In genomic region chr2:46362667-46363012, GRCh38 we compare ENCODE assay signal across 24 cellular contexts.
DNase-seq lines count a peak whose midpoint lies in the region; ATAC-seq and TF ChIP-seq lines count a peak whose summit lies in the region.
"Had no signal": no experiment of that assay in that cellular context is flagged by ENCODE, and none has a peak within 500 bp of the region (broad histone marks: within the 10 kb centered on the region; RNA-seq: fewer than 3 reads in every experiment).

No MANE protein-coding gene starts in this region.

- H3K4me2 ChIP-seq in osteoblast (ENCODE audit: insufficient read depth, low read length), result no peak overlapping the region
- H3K4me2 ChIP-seq: neural progenitor cell had no signal

- intact Hi-C loops in activated CD8-positive, alpha-beta T cell treated with anti-CD3 and anti-CD28 coated beads for 36 hours (cut with micrococcal nuclease), result no loop called here

- no peak overlapping the region for H3K27ac ChIP-seq in osteoblast (ENCODE audit: low read depth, low read length)
- H3K27ac ChIP-seq: cardiac muscle cell, esophagus squamous epithelium, neural progenitor cell had no signal

- no peaks in the 10 kb centered on the region for H3K9me3 Mint-ChIP-seq in activated CD8-positive, alpha-beta T cell treated with anti-CD3 and anti-CD28 coated beads, Interleukin-2, amount 10 ng/mL, durations not matched to agents 7 days and 5 days (ENCODE audit: insufficient read depth)
- H3K9me3 Mint-ChIP-seq in activated CD8-positive, alpha-beta T cell treated with anti-CD3 and anti-CD28 coated beads for 36 hours, result no peaks in the 10 kb centered on the region

- no peak for DNase-seq in activated CD8-positive, alpha-beta T cell treated with anti-CD3 and anti-CD28 coated beads, Interleukin-2, amount 10 ng/mL, durations not matched to agents 7 days and 5 days
- no peak for DNase-seq in activated CD8-positive, alpha-beta T cell treated with anti-CD3 and anti-CD28 coated beads for 36 hours
- DNase-seq in EH (ENCODE audit: low read depth), result peak; percentile 47
- peak; percentile 19 for DNase-seq in amniotic epithelial cell (ENCODE audit: low read depth)
- DNase-seq in osteoblast (ENCODE audit: insufficient read length, low spot score, missing footprints), result peak; percentile 69
- no peak for DNase-seq in stimulated activated CD4-positive, alpha-beta T cell treated with anti-CD3 and anti-CD28 coated beads, Interleukin-2, amount 100 ng/mL, for 24 hours
- DNase-seq in GM19240 (ENCODE audit: insufficient read length, low spot score), result no peak
- DNase-seq: activated naive CD4-positive, alpha-beta T cell; DMS79 treated with DMSO at 0.1 percent for 48 hours; endodermal cell; esophagus squamous epithelium; hypothalamus; NCI-H1092 treated with DMSO at 0.1 percent for 48 hours; NCI-H2029 treated with DMSO at 0.1 percent for 48 hours; stimulated activated CD4-positive, alpha-beta T cell treated with anti-CD3 and anti-CD28 coated beads, Interleukin-15, amount 100 ng/mL, for 24 hours had no signal

- H3K27me3 Mint-ChIP-seq in activated CD8-positive, alpha-beta T cell treated with anti-CD3 and anti-CD28 coated beads, Interleukin-2, amount 10 ng/mL, durations not matched to agents 7 days and 5 days (ENCODE audit: low read depth), result no peaks in the 10 kb centered on the region
- no peaks in the 10 kb centered on the region for H3K27me3 Mint-ChIP-seq in activated CD8-positive, alpha-beta T cell treated with anti-CD3 and anti-CD28 coated beads for 36 hours

- no peak overlapping the region for H3K4me3 ChIP-seq in osteoblast (ENCODE audit: insufficient read depth, low read length)
- H3K4me3 ChIP-seq: cardiac muscle cell, coronary artery, esophagus squamous epithelium, gastroesophageal sphincter, lung, neural progenitor cell had no signal

- peaks cover 15% of the 10 kb centered on the region for H3K4me1 ChIP-seq in osteoblast (ENCODE audit: insufficient read depth, low read length)
- H3K4me1 ChIP-seq: neural progenitor cell had no signal

- no peaks in the 10 kb centered on the region for H3K9me3 ChIP-seq in osteoblast (ENCODE audit: low read depth, low read length)
- H3K9me3 ChIP-seq: esophagus squamous epithelium, gastroesophageal sphincter had no signal

- no peak overlapping the region for H3K4me3 Mint-ChIP-seq in activated CD8-positive, alpha-beta T cell treated with anti-CD3 and anti-CD28 coated beads, Interleukin-2, amount 10 ng/mL, durations not matched to agents 7 days and 5 days
- no peak overlapping the region for H3K4me3 Mint-ChIP-seq in activated CD8-positive, alpha-beta T cell treated with anti-CD3 and anti-CD28 coated beads for 36 hours
- H3K4me3 Mint-ChIP-seq: endodermal cell, neural progenitor cell had no signal

- CTCF ChIA-PET in activated CD8-positive, alpha-beta T cell treated with anti-CD3 and anti-CD28 coated beads, Interleukin-2, amount 10 ng/mL, durations not matched to agents 7 days and 5 days (lab: Charles Lee), result interaction anchor here (0.9 to 3.4 kb wide), 10 partner anchors 8 to 370 kb away, joined by 3 to 39 read pairs (median 4); no protein-coding TSS in a partner anchor
- CTCF ChIA-PET in activated CD8-positive, alpha-beta T cell treated with anti-CD3 and anti-CD28 coated beads for 36 hours (lab: Charles Lee), result interaction anchor here (1.1 to 3.3 kb wide), 6 partner anchors 35 to 369 kb away, joined by 3 to 19 read pairs (median 6); no protein-coding TSS in a partner anchor

- H3K27me3 ChIP-seq in osteoblast (ENCODE audit: insufficient read depth, low read length), result no peaks in the 10 kb centered on the region
- H3K27me3 ChIP-seq: esophagus squamous epithelium, gastroesophageal sphincter, neural progenitor cell had no signal

- H3K27ac Mint-ChIP-seq in activated CD8-positive, alpha-beta T cell treated with anti-CD3 and anti-CD28 coated beads, Interleukin-2, amount 10 ng/mL, durations not matched to agents 7 days and 5 days, result peak overlapping the region; percentile 37
- no peak overlapping the region for H3K27ac Mint-ChIP-seq in activated CD8-positive, alpha-beta T cell treated with anti-CD3 and anti-CD28 coated beads for 36 hours
- H3K27ac Mint-ChIP-seq: endodermal cell, neural progenitor cell, progenitor cell of endocrine pancreas had no signal

- peaks cover 59% of the 10 kb centered on the region for H3K36me3 ChIP-seq in osteoblast (ENCODE audit: insufficient read depth, low read length)
- H3K36me3 ChIP-seq: cardiac muscle cell, neural progenitor cell had no signal

- ATAC-seq in activated CD8-positive, alpha-beta T cell treated with anti-CD3 and anti-CD28 coated beads, Interleukin-2, amount 10 ng/mL, durations not matched to agents 7 days and 5 days, result no peak
- no peak for ATAC-seq in activated CD8-positive, alpha-beta T cell treated with anti-CD3 and anti-CD28 coated beads for 36 hours
- ATAC-seq in HG03460 (IDR thresholded peaks at IDR 0.05; ENCODE audit: unreplicated experiment), result no peak
- ATAC-seq: HCT116, sciatic nerve had no signal

- peaks cover 53% of the 10 kb centered on the region for H3K4me1 Mint-ChIP-seq in activated CD8-positive, alpha-beta T cell treated with anti-CD3 and anti-CD28 coated beads, Interleukin-2, amount 10 ng/mL, durations not matched to agents 7 days and 5 days (ENCODE audit: low read depth)
- H3K4me1 Mint-ChIP-seq in activated CD8-positive, alpha-beta T cell treated with anti-CD3 and anti-CD28 coated beads for 36 hours (ENCODE audit: low read depth), result peaks cover 26% of the 10 kb centered on the region
- H3K4me1 Mint-ChIP-seq: neural progenitor cell had no signal

- no peak for TF ChIP-seq CTCF in activated CD8-positive, alpha-beta T cell treated with anti-CD3 and anti-CD28 coated beads for 36 hours (IDR thresholded peaks at IDR 0.05)
- TF ChIP-seq CTCF in osteoblast (IDR thresholded peaks at IDR 0.05; ENCODE audit: extremely low read depth, low read depth, low read length), result no peak

- H3K79me2 ChIP-seq in osteoblast (ENCODE audit: insufficient read depth, low read length), result peaks cover 16% of the 10 kb centered on the region

- no peak overlapping the region for H2AFZ ChIP-seq in osteoblast (ENCODE audit: low read length)
- H2AFZ ChIP-seq: neural progenitor cell had no signal

- peaks cover 17% of the 10 kb centered on the region for H3K36me3 Mint-ChIP-seq in activated CD8-positive, alpha-beta T cell treated with anti-CD3 and anti-CD28 coated beads, Interleukin-2, amount 10 ng/mL, durations not matched to agents 7 days and 5 days (ENCODE audit: low read depth)
- H3K36me3 Mint-ChIP-seq in activated CD8-positive, alpha-beta T cell treated with anti-CD3 and anti-CD28 coated beads for 36 hours (ENCODE audit: low read depth), result no peaks in the 10 kb centered on the region
- H3K36me3 Mint-ChIP-seq: neural progenitor cell had no signal

- H4K20me1 ChIP-seq in osteoblast (ENCODE audit: insufficient read depth, low read length), result no peaks in the 10 kb centered on the region

- POLR2A ChIA-PET in activated CD8-positive, alpha-beta T cell treated with anti-CD3 and anti-CD28 coated beads, Interleukin-2, amount 10 ng/mL, durations not matched to agents 7 days and 5 days (lab: Charles Lee), result interaction anchor here (0.7 to 1.3 kb wide), 3 partner anchors 9 to 12 kb away, joined by 3 read pairs; no protein-coding TSS in a partner anchor
- POLR2A ChIA-PET in activated CD8-positive, alpha-beta T cell treated with anti-CD3 and anti-CD28 coated beads for 36 hours (lab: Charles Lee), result interaction anchor here (1.0 to 1.1 kb wide), 2 partner anchors 10 to 87 kb away, joined by 3 read pairs; no protein-coding TSS in a partner anchor

Comparison
In these comparisons a context has a peak if more than half of its experiments do, and no peak if none do; other contexts are left out.
1. DNase-seq: peak in EH (single experiment), amniotic epithelial cell (single experiment) and osteoblast (single experiment); none in activated CD8-positive, alpha-beta T cell treated with anti-CD3 and anti-CD28 coated beads, Interleukin-2, amount 10 ng/mL, durations not matched to agents 7 days and 5 days (single experiment), activated CD8-positive, alpha-beta T cell treated with anti-CD3 and anti-CD28 coated beads for 36 hours (single experiment), stimulated activated CD4-positive, alpha-beta T cell treated with anti-CD3 and anti-CD28 coated beads, Interleukin-2, amount 100 ng/mL, for 24 hours (0 of 2) and GM19240 (single experiment).